In the genomic region with DNA sequence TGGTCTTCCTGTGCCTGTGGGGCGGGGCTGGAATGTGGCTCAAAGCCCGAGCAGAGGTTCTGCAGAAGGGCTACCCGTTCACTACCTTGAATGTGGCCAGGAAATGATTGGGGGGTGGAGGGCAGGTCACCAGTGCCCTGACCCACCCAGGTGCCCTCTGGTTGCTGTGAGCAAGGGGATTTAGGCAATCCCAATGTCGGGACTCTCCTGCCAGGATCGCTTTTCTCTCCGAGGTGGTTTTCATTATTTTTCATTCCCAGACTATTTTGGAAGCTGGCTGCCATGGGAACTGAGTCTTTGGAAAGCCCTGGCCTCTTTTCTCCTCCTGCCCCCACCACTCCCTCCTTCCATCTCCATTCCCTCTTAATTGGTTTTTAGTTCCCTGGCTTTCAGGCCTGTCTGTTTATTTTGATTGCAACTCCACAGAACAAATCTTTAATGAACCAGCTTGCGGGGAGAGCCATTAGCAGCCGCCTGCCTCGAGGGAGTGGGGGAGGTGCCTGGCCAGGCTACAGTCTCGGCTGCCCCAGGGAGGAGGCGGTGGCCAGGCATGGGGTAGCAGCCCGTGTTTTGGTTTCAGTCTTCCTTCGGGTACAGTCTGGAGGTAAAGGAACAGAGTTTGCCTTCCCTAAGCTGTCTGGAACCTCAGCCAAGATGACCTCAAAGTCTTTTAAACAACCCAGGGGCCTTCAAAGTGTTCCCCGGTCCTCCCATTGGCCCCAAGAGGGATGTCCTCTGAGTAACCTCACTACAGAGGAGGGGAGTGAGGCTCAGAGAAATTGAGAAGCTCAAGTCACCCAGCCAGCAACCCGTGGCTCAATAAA, we compare ENCODE assay signal across 8 cellular contexts.
DNase-seq lines count a peak whose midpoint lies in the region; ATAC-seq and TF ChIP-seq lines count a peak whose summit lies in the region.

No MANE protein-coding gene starts in this region.

- 40% methylated on average over 11 of the region's 15 CpGs for WGBS in right lobe of liver (ENCODE audit: insufficient coverage, low coverage, low lambda C conversion rate, missing lambda C conversion rate)
- 39% methylated on average over 15 of the region's 15 CpGs; no CpG with 5 or more reads in 1 of the 2 donors for WGBS in transverse colon (ENCODE audit: low coverage in 1 of 2), 2 donors

- peak; percentile 60 for DNase-seq in AG08396 (ENCODE audit: low spot score)
- peak; percentile 77 for DNase-seq in NCI-H1105 (lab: John Stamatoyannopoulos, UW)
- DNase-seq in caudate nucleus (lab: John Stamatoyannopoulos, UW) = peak in 32 of 61 donors; percentile 12 to 74 (median 34)
- DNase-seq in right lobe of liver = no peak
- DNase-seq in transverse colon = peak; percentile 55
- no peak for DNase-seq in OCI-LY7 (ENCODE audit: low spot score)

- no peaks in the 10 kb centered on the region for H3K9me3 ChIP-seq in right lobe of liver
- no peaks in the 10 kb centered on the region for H3K9me3 ChIP-seq in transverse colon
- no peaks in the 10 kb centered on the region for H3K9me3 ChIP-seq in OCI-LY7 (ENCODE audit: low read length)

- POLR2A ChIA-PET in OCI-LY7 (lab: Charles Lee) = interaction anchor here (0.7 kb wide), 1 partner anchor 13 kb away, joined by 3 read pairs; no protein-coding TSS in a partner anchor

- no peak for TF ChIP-seq CTCF in right lobe of liver (IDR thresholded peaks at IDR 0.05)
- no peak for TF ChIP-seq CTCF in transverse colon (IDR thresholded peaks at IDR 0.05)
- TF ChIP-seq CTCF in OCI-LY7 (conservative IDR thresholded peaks at IDR 0.05; ENCODE audit: low read length) = no peak

- H3K27ac ChIP-seq in caudate nucleus (ENCODE audit: low read depth, low read length) (peak overlapping the region; percentile 6), right lobe of liver (peak overlapping the region in 2 of 3 donors; percentile 21 to 34), transverse colon (peak overlapping the region; percentile 69 to 80 (median 80)), OCI-LY7 (ENCODE audit: low read depth, low read length, poor library complexity, severe bottlenecking) (no peak overlapping the region)

- TF ChIP-seq POLR2A in right lobe of liver (IDR thresholded peaks at IDR 0.05) (no peak), transverse colon (IDR thresholded peaks at IDR 0.05) (no peak)

- H3K27me3 ChIP-seq in right lobe of liver (no peaks in the 10 kb centered on the region), transverse colon (no peaks in the 10 kb centered on the region)

- intact Hi-C loops in right lobe of liver (cut with DNase I) = no loop called here
- intact Hi-C loops in transverse colon (cut with DNase I; ENCODE audit: low total_unique reads) = no loop called here
- intact Hi-C loops in OCI-LY7 (cut with micrococcal nuclease; ENCODE audit: unreplicated experiment) = no loop called here

- TF ChIP-seq EP300 in transverse colon (IDR thresholded peaks at IDR 0.05; ENCODE audit: low read depth) = no peak

- peak; percentile 39 to 57 (median 52) for ATAC-seq in right lobe of liver
- no peak for ATAC-seq in GM21723 (IDR thresholded peaks at IDR 0.05; ENCODE audit: unreplicated experiment)
- ATAC-seq in activated CD4-positive, CD25-positive, alpha-beta regulatory T cell treated with anti-CD3 and anti-CD28 coated beads, Interleukin-2, amount 50 U/mL, for 24 hours = no peak

- in situ Hi-C loops in transverse colon (cut with MboI; ENCODE audit: low pct_ligation_motif_present in 1 of 4, low pct_unique_long_range_greater_than_20kb in 1 of 4, low sequenced_read_pairs in 3 of 4) = no loop called here

- CTCF ChIA-PET in OCI-LY7 (lab: Charles Lee; ENCODE audit: unreplicated experiment) = no interaction called here

- H3K4me1 ChIP-seq in right lobe of liver = no peaks in the 10 kb centered on the region
- peaks cover 21 to 41% (median 34%) of the 10 kb centered on the region in 4 donors for H3K4me1 ChIP-seq in transverse colon
- no peaks in the 10 kb centered on the region for H3K4me1 ChIP-seq in OCI-LY7 (ENCODE audit: insufficient read depth, low read length, poor library complexity, severe bottlenecking)

- H3K36me3 ChIP-seq in right lobe of liver = no peaks in the 10 kb centered on the region
- H3K36me3 ChIP-seq in transverse colon = no peaks in the 10 kb centered on the region
- H3K36me3 ChIP-seq in OCI-LY7 (ENCODE audit: insufficient read depth, low read length) = no peaks in the 10 kb centered on the region

- H4K20me1 ChIP-seq in OCI-LY7 (ENCODE audit: insufficient read depth, low read length) = no peaks in the 10 kb centered on the region

- no peak overlapping the region for H2AFZ ChIP-seq in OCI-LY7 (ENCODE audit: low read length)

- H3K9me2 ChIP-seq in OCI-LY7 (ENCODE audit: insufficient read depth, low read length) = no peaks in the 10 kb centered on the region

- no peak overlapping the region for H3K4me2 ChIP-seq in OCI-LY7 (ENCODE audit: low read length)

- no peak overlapping the region for H3K4me3 ChIP-seq in right lobe of liver
- H3K4me3 ChIP-seq in transverse colon = no peak overlapping the region
- no peak overlapping the region for H3K4me3 ChIP-seq in OCI-LY7 (ENCODE audit: low read depth, low read length, poor library complexity, severe bottlenecking)

- BruUV-seq in OCI-LY7 (replicated peaks; lab: Mats Ljungman, UMichigan) = no TSS peak

- no peaks in the 10 kb centered on the region for H3K79me2 ChIP-seq in OCI-LY7 (ENCODE audit: insufficient read depth, low read depth, low read length)

Comparison
In these comparisons a context has a peak if more than half of its experiments do, and no peak if none do; other contexts are left out.
1. DNase-seq: peak in AG08396 (single experiment), NCI-H1105 (single experiment), caudate nucleus (32 of 61) and transverse colon (single experiment); none in right lobe of liver (0 of 3) and OCI-LY7 (single experiment).
2. ATAC-seq: peak in right lobe of liver (4 of 4); none in GM21723 (single experiment) and activated CD4-positive, CD25-positive, alpha-beta regulatory T cell treated with anti-CD3 and anti-CD28 coated beads, Interleukin-2, amount 50 U/mL, for 24 hours (0 of 2).